21 cellular contexts compared by ENCODE assay signal in genomic region chr7:11315687-11316258, GRCh38.
DNase-seq lines count a peak whose midpoint lies in the region; ATAC-seq and TF ChIP-seq lines count a peak whose summit lies in the region.
"Had no signal": no experiment of that assay in that cellular context is flagged by ENCODE, and none has a peak within 500 bp of the region (broad histone marks: within the 10 kb centered on the region; RNA-seq: fewer than 3 reads in every experiment).

No MANE protein-coding gene starts in this region.

- no peaks in the 10 kb centered on the region for H3K9me2 ChIP-seq in OCI-LY1 (ENCODE audit: low read depth, low read length)

- H2AFZ ChIP-seq in OCI-LY1 (ENCODE audit: low read length), result no peak overlapping the region

- no peak for TF ChIP-seq CTCF in OCI-LY1 (IDR thresholded peaks at IDR 0.05; ENCODE audit: low read length)

- no peaks in the 10 kb centered on the region for H3K36me3 ChIP-seq in OCI-LY1 (ENCODE audit: insufficient read depth, low read length)
- no peaks in the 10 kb centered on the region for H3K36me3 ChIP-seq in H7 (replicated peaks; ENCODE audit: control insufficient read depth, insufficient read depth, low read length)
- H3K36me3 ChIP-seq: left lung had no signal

- H3K4me3 ChIP-seq in OCI-LY1 (ENCODE audit: low read depth, low read length, poor library complexity, severe bottlenecking) (no peak overlapping the region), H7 (ENCODE audit: insufficient read depth, low read depth, low read length) (no peak overlapping the region)
- H3K4me3 ChIP-seq: left lung had no signal

- H3K79me2 ChIP-seq in OCI-LY1 (ENCODE audit: insufficient read depth, low read length), result no peaks in the 10 kb centered on the region

- H3K9me3 ChIP-seq in OCI-LY1 (ENCODE audit: low read length), result no peaks in the 10 kb centered on the region
- H3K9me3 ChIP-seq: left lung had no signal

- no peaks in the 10 kb centered on the region for H3K27me3 ChIP-seq in OCI-LY1 (ENCODE audit: insufficient read depth, low read length)
- no peaks in the 10 kb centered on the region for H3K27me3 ChIP-seq in H7 (ENCODE audit: control insufficient read depth, insufficient read depth, low read length)
- H3K27me3 ChIP-seq: left lung had no signal

- no peaks in the 10 kb centered on the region for H3F3A ChIP-seq in OCI-LY1 (ENCODE audit: insufficient read depth, low read length)

- H3K4me1 ChIP-seq in OCI-LY1 (ENCODE audit: insufficient read depth, low read length, severe bottlenecking), result peaks cover 23% of the 10 kb centered on the region
- H3K4me1 ChIP-seq: left lung had no signal

- no peak overlapping the region for H3K4me2 ChIP-seq in OCI-LY1 (ENCODE audit: low read length)

- no peak for DNase-seq in foreskin melanocyte
- no peak for DNase-seq in globus pallidus (ENCODE audit: low spot score)
- DNase-seq in H7, result no peak
- DNase-seq: activated CD4-positive, CD25-positive, alpha-beta regulatory T cell treated with anti-CD3 and anti-CD28 coated beads, Interleukin-2, amount 50 U/mL, for 72 hours; activated naive CD8-positive, alpha-beta T cell treated with anti-CD3 and anti-CD28 coated beads, Interleukin-2, amount 50 U/mL, for 24 hours; activated T-cell treated with anti-CD3 and anti-CD28 coated beads for 4 hours; DMS 273 treated with DMSO at 0.1 percent for 48 hours; GOT3; left lung; naive thymus-derived CD4-positive, alpha-beta T cell; NCI-H2171; OCI-M1; stimulated activated CD4-positive, alpha-beta T cell treated with anti-CD3 and anti-CD28 coated beads, Interleukin-2, amount 100 ng/mL, for 48 hours; T-cell had no signal

- no peak overlapping the region for H3K9ac ChIP-seq in OCI-LY1 (ENCODE audit: low read length)

- no peaks in the 10 kb centered on the region for H4K20me1 ChIP-seq in OCI-LY1 (ENCODE audit: insufficient read depth, low read length)

- peak overlapping the region; percentile 21 for H3K27ac ChIP-seq in OCI-LY1 (ENCODE audit: low read depth, low read length, poor library complexity, severe bottlenecking)
- H3K27ac ChIP-seq: epithelial cell of prostate, left lung had no signal

- peak; percentile 62 for ATAC-seq in GM18498 (IDR thresholded peaks at IDR 0.05; ENCODE audit: unreplicated experiment)
- peak; percentile 54 for ATAC-seq in GM19463 (IDR thresholded peaks at IDR 0.05; ENCODE audit: unreplicated experiment)
- peak; percentile 74 for ATAC-seq in HG02870 (IDR thresholded peaks at IDR 0.05; ENCODE audit: unreplicated experiment)
- ATAC-seq in HG03025 (IDR thresholded peaks at IDR 0.05; ENCODE audit: low FRiP score, unreplicated experiment), result no peak
- ATAC-seq: activated naive CD8-positive, alpha-beta T cell treated with anti-CD3 and anti-CD28 coated beads, Interleukin-2, amount 50 U/mL, for 24 hours; left lung; naive thymus-derived CD4-positive, alpha-beta T cell; stimulated activated memory B cell treated with anti-CD40 and anti-IgM and Interleukin-4, amounts not matched to agents 10 μg/mL and 1 μg/mL and 100 μg/mL, for 72 hours; T-cell had no signal
